In genomic region chr12:79983492-79983891, GRCh38 we compare ENCODE assay signal across 10 cellular contexts. TPM values are rescaled to one million over a fixed set of nuclear protein-coding genes. Genes with fewer than 3 reads are reported as not detected.
DNase-seq lines count a peak whose midpoint lies in the region; TF ChIP-seq lines count a peak whose summit lies in the region.
"Had no signal": no experiment of that assay in that cellular context is flagged by ENCODE, and none has a peak within 500 bp of the region (broad histone marks: within the 10 kb centered on the region; RNA-seq: fewer than 3 reads in every experiment).

No MANE protein-coding gene starts in this region.

- peaks cover 0 to 16% (median 5%) of the 10 kb centered on the region in 4 donors for H3K4me1 ChIP-seq in stomach

- H3K27me3 ChIP-seq in stomach = no peaks in the 10 kb centered on the region

- H3K4me1 Mint-ChIP-seq in endothelial cell (ENCODE audit: unreplicated experiment) = no peaks in the 10 kb centered on the region

- H3K27me3 Mint-ChIP-seq in endothelial cell (ENCODE audit: unreplicated experiment) = no peaks in the 10 kb centered on the region

- H3K36me3 ChIP-seq in stomach = no peaks in the 10 kb centered on the region

- H3K4me3 ChIP-seq in skeletal muscle cell (ENCODE audit: low read depth, low read length) (no peak overlapping the region), stomach (no peak overlapping the region)
- H3K4me3 ChIP-seq: PC-9 had no signal

- DNase-seq in GM04503 (ENCODE audit: low read depth) (peak; percentile 89), NCI-H69 (lab: John Stamatoyannopoulos, UW) (peak; percentile 68), fibroblast of gingiva (ENCODE audit: low read depth) (peak; percentile 77), skeletal muscle cell (ENCODE audit: low read depth) (peak; percentile 88), NCI-H446 (lab: John Stamatoyannopoulos, UW) (no peak), stomach (no peak), endothelial cell (ENCODE audit: low spot score) (no peak)
- DNase-seq: NCI-H187, PC-9 had no signal

- no peak for TF ChIP-seq EP300 in stomach (IDR thresholded peaks at IDR 0.05)

- TF ChIP-seq CTCF in stomach (IDR thresholded peaks at IDR 0.05) (no peak), endothelial cell (IDR thresholded peaks at IDR 0.05; ENCODE audit: unreplicated experiment) (no peak)

- H3K27ac ChIP-seq in stomach = no peak overlapping the region
- H3K27ac ChIP-seq: PC-9 had no signal

- no peak for TF ChIP-seq POLR2A in stomach (IDR thresholded peaks at IDR 0.05)

- no peaks in the 10 kb centered on the region for H3K9me3 Mint-ChIP-seq in endothelial cell (ENCODE audit: unreplicated experiment)
- H3K9me3 Mint-ChIP-seq: natural killer cell treated with Interleukin-12 subunit alpha and Interleukin-12 subunit beta and Interleukin-15 and Interleukin-18, amount 100 ng/mL, for 72 hours had no signal

- intact Hi-C loops in stomach (cut with DNase I; ENCODE audit: low total_unique reads) = no loop called here

- 41 to 93% (median 87%) methylated on average over 2 of the region's 2 CpGs for WGBS in stomach, 5 donors

- H3K27ac Mint-ChIP-seq in endothelial cell (ENCODE audit: unreplicated experiment) = no peak overlapping the region
- H3K27ac Mint-ChIP-seq: natural killer cell treated with Interleukin-12 subunit alpha and Interleukin-12 subunit beta and Interleukin-15 and Interleukin-18, amount 100 ng/mL, for 72 hours had no signal

- H3K9me3 ChIP-seq in stomach = no peaks in the 10 kb centered on the region

- H3K4me3 Mint-ChIP-seq in endothelial cell (ENCODE audit: unreplicated experiment) = no peak overlapping the region
- H3K4me3 Mint-ChIP-seq: natural killer cell treated with Interleukin-12 subunit alpha and Interleukin-12 subunit beta and Interleukin-15 and Interleukin-18, amount 100 ng/mL, for 72 hours had no signal

- no peaks in the 10 kb centered on the region for H3K36me3 Mint-ChIP-seq in endothelial cell (ENCODE audit: low read depth, unreplicated experiment)
- H3K36me3 Mint-ChIP-seq: natural killer cell treated with Interleukin-12 subunit alpha and Interleukin-12 subunit beta and Interleukin-15 and Interleukin-18, amount 100 ng/mL, for 72 hours had no signal

RNA-seq across cellular contexts. Expression of gene PPP1R12A, which starts 48.6 kb away (rescaled TPM):
- total RNA-seq in stomach (100 to 1,000 TPM in 3 of 5 donors, 10 to 100 TPM in 2; 85.3 to 425 (median 188) TPM), endothelial cell (ENCODE audit: unreplicated experiment) (109 TPM)
- polyA plus RNA-seq in stomach = 100 to 1,000 TPM in 1 of 3 donors, 10 to 100 TPM in 1, 1 to 10 TPM in 1; 7.5 to 125 (median 28.4) TPM

Comparison
In these comparisons a context has a peak if more than half of its experiments do, and no peak if none do; other contexts are left out.
1. DNase-seq: peak in GM04503 (single experiment), NCI-H69 (single experiment), fibroblast of gingiva (single experiment) and skeletal muscle cell (single experiment); none in NCI-H446 (0 of 2), stomach (single experiment) and endothelial cell (single experiment).